ENCODE assay signal across 1 cellular context in the genomic region with DNA sequence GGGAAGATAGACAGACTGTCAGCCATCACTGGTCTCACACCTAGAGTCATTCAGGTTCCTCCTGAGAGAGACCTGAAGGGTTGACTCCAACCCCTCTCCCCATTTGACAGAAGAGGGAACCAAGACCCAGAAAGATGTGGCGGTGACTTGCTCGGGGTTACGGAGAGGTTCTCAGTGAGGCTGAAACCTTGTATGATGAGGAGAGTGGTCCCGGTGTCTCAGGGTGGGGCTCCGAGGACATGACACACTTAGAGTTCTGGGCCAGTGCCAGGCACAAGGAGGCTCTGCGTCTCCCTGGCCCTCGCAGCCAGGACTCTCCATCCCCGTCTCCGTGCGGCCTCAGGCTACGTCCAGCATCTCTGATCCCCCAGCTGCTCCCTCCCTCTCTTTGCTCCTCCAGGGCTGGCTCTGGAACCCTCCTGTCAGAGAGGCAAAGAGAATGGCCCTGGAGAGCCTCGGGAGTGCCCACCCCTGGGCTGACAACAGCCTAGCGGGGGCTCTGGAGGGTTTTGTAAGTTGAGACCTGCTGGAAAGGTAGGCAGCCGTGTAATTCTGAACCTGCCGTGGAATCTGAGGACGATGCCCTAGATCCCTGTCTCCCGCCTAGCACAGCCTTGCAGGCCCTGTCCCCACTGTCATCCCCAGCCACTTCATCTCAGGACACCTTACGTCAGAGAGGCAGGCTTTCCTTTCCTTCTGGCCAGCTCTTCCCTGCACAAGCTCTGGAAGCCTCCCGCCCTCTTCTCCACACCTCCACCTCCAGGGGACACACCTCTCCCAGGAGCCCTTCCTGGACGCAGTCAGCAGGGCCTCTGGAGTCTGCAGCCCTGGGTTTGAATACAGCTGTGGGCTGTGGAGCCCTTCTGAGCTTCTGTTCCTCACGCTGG.
TF ChIP-seq lines count a peak whose summit lies in the region.

No MANE protein-coding gene starts in this region.

TF ChIP-seq in endothelial cell of umbilical vein, 7 proteins besides CTCF, POLR2A, EP300 and RAD21:
- TF ChIP-seq JUN (IDR thresholded peaks at IDR 0.05; ENCODE audit: borderline replicate concordance, insufficient read depth, insufficient read length, low read depth) = no peak
- TF ChIP-seq, protein P1, sequence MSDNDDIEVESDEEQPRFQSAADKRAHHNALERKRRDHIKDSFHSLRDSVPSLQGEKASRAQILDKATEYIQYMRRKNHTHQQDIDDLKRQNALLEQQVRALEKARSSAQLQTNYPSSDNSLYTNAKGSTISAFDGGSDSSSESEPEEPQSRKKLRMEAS (IDR thresholded peaks at IDR 0.05; ENCODE audit: insufficient read depth, insufficient read length) = no peak
